2 cellular contexts compared by ENCODE assay signal in genomic region chr19:41226053-41226873, GRCh38.
TF ChIP-seq lines count a peak whose summit lies in the region.

No MANE protein-coding gene starts in this region.

TF ChIP-seq in HCT116, 20 proteins besides CTCF, POLR2A, EP300 and RAD21 (continued from another document):
- TF ChIP-seq, protein P1, sequence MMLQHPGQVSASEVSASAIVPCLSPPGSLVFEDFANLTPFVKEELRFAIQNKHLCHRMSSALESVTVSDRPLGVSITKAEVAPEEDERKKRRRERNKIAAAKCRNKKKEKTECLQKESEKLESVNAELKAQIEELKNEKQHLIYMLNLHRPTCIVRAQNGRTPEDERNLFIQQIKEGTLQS (IDR thresholded peaks at IDR 0.05) = no peak
- TF ChIP-seq, protein P2, sequence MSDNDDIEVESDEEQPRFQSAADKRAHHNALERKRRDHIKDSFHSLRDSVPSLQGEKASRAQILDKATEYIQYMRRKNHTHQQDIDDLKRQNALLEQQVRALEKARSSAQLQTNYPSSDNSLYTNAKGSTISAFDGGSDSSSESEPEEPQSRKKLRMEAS (IDR thresholded peaks at IDR 0.05) = peak; percentile 73; the same call in 1 of the 2 replicates
- TF ChIP-seq JUND (IDR thresholded peaks at IDR 0.05) = no peak; the same call in 1 of the 2 replicates
- no peak; the same call in 1 of the 2 replicates for TF ChIP-seq SP1 (IDR thresholded peaks at IDR 0.05; ENCODE audit: low read depth)
- no peak for TF ChIP-seq SRF (IDR thresholded peaks at IDR 0.05; ENCODE audit: low read depth)
- no peak for TF ChIP-seq EZH2phosphoT487 (IDR thresholded peaks at IDR 0.05; ENCODE audit: borderline replicate concordance)
- peak; percentile 67 for TF ChIP-seq TCF7L2 (IDR thresholded peaks at IDR 0.05; ENCODE audit: borderline replicate concordance, extremely low read depth, insufficient read depth, insufficient read length)
- peak; percentile 45 for TF ChIP-seq POLR2AphosphoS5 (IDR thresholded peaks at IDR 0.05; ENCODE audit: low read depth, low read length)
- no peak for TF ChIP-seq ZNF274 (IDR thresholded peaks at IDR 0.05; ENCODE audit: low read depth, low read length)
- no peak for TF ChIP-seq YY1 (IDR thresholded peaks at IDR 0.05; ENCODE audit: extremely low read depth, insufficient replicate concordance, low read depth, low read length)
- TF ChIP-seq ZFX (IDR thresholded peaks at IDR 0.05) = peak; percentile 24; the same call in 1 of the 2 replicates
- TF ChIP-seq SIN3A (IDR thresholded peaks at IDR 0.05; ENCODE audit: low read depth) = no peak
- TF ChIP-seq, protein P3, sequence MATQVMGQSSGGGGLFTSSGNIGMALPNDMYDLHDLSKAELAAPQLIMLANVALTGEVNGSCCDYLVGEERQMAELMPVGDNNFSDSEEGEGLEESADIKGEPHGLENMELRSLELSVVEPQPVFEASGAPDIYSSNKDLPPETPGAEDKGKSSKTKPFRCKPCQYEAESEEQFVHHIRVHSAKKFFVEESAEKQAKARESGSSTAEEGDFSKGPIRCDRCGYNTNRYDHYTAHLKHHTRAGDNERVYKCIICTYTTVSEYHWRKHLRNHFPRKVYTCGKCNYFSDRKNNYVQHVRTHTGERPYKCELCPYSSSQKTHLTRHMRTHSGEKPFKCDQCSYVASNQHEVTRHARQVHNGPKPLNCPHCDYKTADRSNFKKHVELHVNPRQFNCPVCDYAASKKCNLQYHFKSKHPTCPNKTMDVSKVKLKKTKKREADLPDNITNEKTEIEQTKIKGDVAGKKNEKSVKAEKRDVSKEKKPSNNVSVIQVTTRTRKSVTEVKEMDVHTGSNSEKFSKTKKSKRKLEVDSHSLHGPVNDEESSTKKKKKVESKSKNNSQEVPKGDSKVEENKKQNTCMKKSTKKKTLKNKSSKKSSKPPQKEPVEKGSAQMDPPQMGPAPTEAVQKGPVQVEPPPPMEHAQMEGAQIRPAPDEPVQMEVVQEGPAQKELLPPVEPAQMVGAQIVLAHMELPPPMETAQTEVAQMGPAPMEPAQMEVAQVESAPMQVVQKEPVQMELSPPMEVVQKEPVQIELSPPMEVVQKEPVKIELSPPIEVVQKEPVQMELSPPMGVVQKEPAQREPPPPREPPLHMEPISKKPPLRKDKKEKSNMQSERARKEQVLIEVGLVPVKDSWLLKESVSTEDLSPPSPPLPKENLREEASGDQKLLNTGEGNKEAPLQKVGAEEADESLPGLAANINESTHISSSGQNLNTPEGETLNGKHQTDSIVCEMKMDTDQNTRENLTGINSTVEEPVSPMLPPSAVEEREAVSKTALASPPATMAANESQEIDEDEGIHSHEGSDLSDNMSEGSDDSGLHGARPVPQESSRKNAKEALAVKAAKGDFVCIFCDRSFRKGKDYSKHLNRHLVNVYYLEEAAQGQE (IDR thresholded peaks at IDR 0.05; ENCODE audit: low read depth) = no peak

TF ChIP-seq in WTC11, 78 proteins besides CTCF, POLR2A, EP300 and RAD21 (continued from another document and continues in another):
- TF ChIP-seq, protein P4, sequence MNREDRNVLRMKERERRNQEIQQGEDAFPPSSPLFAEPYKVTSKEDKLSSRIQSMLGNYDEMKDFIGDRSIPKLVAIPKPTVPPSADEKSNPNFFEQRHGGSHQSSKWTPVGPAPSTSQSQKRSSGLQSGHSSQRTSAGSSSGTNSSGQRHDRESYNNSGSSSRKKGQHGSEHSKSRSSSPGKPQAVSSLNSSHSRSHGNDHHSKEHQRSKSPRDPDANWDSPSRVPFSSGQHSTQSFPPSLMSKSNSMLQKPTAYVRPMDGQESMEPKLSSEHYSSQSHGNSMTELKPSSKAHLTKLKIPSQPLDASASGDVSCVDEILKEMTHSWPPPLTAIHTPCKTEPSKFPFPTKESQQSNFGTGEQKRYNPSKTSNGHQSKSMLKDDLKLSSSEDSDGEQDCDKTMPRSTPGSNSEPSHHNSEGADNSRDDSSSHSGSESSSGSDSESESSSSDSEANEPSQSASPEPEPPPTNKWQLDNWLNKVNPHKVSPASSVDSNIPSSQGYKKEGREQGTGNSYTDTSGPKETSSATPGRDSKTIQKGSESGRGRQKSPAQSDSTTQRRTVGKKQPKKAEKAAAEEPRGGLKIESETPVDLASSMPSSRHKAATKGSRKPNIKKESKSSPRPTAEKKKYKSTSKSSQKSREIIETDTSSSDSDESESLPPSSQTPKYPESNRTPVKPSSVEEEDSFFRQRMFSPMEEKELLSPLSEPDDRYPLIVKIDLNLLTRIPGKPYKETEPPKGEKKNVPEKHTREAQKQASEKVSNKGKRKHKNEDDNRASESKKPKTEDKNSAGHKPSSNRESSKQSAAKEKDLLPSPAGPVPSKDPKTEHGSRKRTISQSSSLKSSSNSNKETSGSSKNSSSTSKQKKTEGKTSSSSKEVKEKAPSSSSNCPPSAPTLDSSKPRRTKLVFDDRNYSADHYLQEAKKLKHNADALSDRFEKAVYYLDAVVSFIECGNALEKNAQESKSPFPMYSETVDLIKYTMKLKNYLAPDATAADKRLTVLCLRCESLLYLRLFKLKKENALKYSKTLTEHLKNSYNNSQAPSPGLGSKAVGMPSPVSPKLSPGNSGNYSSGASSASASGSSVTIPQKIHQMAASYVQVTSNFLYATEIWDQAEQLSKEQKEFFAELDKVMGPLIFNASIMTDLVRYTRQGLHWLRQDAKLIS (CRISPR knock-in tag; IDR thresholded peaks at IDR 0.05; ENCODE audit: borderline replicate concordance) = no peak
- peak; percentile 35; the same call in 1 of the 2 replicates for TF ChIP-seq FOXK1 (CRISPR knock-in tag; IDR thresholded peaks at IDR 0.05)
- 0 out of 2 replicates have a peak, but pooled peaks have one; percentile 39 for TF ChIP-seq ETV6 (CRISPR knock-in tag; IDR thresholded peaks at IDR 0.05)
- peak; percentile 59 for TF ChIP-seq USF2 (CRISPR knock-in tag; IDR thresholded peaks at IDR 0.05)
- TF ChIP-seq ZNF416 (CRISPR knock-in tag; IDR thresholded peaks at IDR 0.05) = no peak
- TF ChIP-seq MYBL2 (CRISPR knock-in tag; IDR thresholded peaks at IDR 0.05) = no peak
- TF ChIP-seq TCF7 (CRISPR knock-in tag; IDR thresholded peaks at IDR 0.05; ENCODE audit: low read depth) = no peak
- TF ChIP-seq, protein P5, sequence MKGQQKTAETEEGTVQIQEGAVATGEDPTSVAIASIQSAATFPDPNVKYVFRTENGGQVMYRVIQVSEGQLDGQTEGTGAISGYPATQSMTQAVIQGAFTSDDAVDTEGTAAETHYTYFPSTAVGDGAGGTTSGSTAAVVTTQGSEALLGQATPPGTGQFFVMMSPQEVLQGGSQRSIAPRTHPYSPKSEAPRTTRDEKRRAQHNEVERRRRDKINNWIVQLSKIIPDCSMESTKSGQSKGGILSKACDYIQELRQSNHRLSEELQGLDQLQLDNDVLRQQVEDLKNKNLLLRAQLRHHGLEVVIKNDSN (CRISPR knock-in tag; IDR thresholded peaks at IDR 0.05) = peak; percentile 75; the same call in 1 of the 2 replicates
- no peak for TF ChIP-seq STAT6 (CRISPR knock-in tag; conservative IDR thresholded peaks at IDR 0.05; ENCODE audit: low read depth)
- TF ChIP-seq NFE2L1 (CRISPR knock-in tag; IDR thresholded peaks at IDR 0.05) = 0 out of 2 replicates have a peak, but pooled peaks have one; percentile 9
- TF ChIP-seq, protein P6, sequence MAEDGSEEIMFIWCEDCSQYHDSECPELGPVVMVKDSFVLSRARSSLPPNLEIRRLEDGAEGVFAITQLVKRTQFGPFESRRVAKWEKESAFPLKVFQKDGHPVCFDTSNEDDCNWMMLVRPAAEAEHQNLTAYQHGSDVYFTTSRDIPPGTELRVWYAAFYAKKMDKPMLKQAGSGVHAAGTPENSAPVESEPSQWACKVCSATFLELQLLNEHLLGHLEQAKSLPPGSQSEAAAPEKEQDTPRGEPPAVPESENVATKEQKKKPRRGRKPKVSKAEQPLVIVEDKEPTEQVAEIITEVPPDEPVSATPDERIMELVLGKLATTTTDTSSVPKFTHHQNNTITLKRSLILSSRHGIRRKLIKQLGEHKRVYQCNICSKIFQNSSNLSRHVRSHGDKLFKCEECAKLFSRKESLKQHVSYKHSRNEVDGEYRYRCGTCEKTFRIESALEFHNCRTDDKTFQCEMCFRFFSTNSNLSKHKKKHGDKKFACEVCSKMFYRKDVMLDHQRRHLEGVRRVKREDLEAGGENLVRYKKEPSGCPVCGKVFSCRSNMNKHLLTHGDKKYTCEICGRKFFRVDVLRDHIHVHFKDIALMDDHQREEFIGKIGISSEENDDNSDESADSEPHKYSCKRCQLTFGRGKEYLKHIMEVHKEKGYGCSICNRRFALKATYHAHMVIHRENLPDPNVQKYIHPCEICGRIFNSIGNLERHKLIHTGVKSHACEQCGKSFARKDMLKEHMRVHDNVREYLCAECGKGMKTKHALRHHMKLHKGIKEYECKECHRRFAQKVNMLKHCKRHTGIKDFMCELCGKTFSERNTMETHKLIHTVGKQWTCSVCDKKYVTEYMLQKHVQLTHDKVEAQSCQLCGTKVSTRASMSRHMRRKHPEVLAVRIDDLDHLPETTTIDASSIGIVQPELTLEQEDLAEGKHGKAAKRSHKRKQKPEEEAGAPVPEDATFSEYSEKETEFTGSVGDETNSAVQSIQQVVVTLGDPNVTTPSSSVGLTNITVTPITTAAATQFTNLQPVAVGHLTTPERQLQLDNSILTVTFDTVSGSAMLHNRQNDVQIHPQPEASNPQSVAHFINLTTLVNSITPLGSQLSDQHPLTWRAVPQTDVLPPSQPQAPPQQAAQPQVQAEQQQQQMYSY (CRISPR knock-in tag; IDR thresholded peaks at IDR 0.05) = peak; percentile 79
- TF ChIP-seq E2F4 (CRISPR knock-in tag; IDR thresholded peaks at IDR 0.05; ENCODE audit: borderline replicate concordance, low read depth) = no peak
- no peak for TF ChIP-seq ZBTB21 (CRISPR knock-in tag; IDR thresholded peaks at IDR 0.05; ENCODE audit: borderline replicate concordance)
- TF ChIP-seq TEAD1 (CRISPR knock-in tag; IDR thresholded peaks at IDR 0.05) = peak; percentile 44; the same call in 1 of the 2 replicates
- no peak for TF ChIP-seq ZNF232 (CRISPR knock-in tag; IDR thresholded peaks at IDR 0.05)
- 0 out of 2 replicates have a peak, but pooled peaks have one; percentile 20 for TF ChIP-seq FOXP1 (CRISPR knock-in tag; IDR thresholded peaks at IDR 0.05; ENCODE audit: borderline replicate concordance)
- no peak for TF ChIP-seq ZNF138 (CRISPR knock-in tag; conservative IDR thresholded peaks at IDR 0.05)
- TF ChIP-seq JUN (CRISPR knock-in tag; IDR thresholded peaks at IDR 0.05) = peak; percentile 42; the same call in 1 of the 2 replicates
- TF ChIP-seq, protein P7, sequence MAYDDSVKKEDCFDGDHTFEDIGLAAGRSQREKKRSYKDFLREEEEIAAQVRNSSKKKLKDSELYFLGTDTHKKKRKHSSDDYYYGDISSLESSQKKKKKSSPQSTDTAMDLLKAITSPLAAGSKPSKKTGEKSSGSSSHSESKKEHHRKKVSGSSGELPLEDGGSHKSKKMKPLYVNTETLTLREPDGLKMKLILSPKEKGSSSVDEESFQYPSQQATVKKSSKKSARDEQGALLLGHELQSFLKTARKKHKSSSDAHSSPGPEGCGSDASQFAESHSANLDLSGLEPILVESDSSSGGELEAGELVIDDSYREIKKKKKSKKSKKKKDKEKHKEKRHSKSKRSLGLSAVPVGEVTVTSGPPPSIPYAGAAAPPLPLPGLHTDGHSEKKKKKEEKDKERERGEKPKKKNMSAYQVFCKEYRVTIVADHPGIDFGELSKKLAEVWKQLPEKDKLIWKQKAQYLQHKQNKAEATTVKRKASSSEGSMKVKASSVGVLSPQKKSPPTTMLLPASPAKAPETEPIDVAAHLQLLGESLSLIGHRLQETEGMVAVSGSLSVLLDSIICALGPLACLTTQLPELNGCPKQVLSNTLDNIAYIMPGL (CRISPR knock-in tag; IDR thresholded peaks at IDR 0.05) = no peak
- 0 out of 2 replicates have a peak, but pooled peaks have one; percentile 22 for TF ChIP-seq TEAD4 (CRISPR knock-in tag; IDR thresholded peaks at IDR 0.05)
- TF ChIP-seq, protein P2 (CRISPR knock-in tag; IDR thresholded peaks at IDR 0.05) = peak; percentile 76; the same call in 1 of the 2 replicates
- 0 out of 2 replicates have a peak, but pooled peaks have one; percentile 39 for TF ChIP-seq SP1 (CRISPR knock-in tag; conservative IDR thresholded peaks at IDR 0.05)
- TF ChIP-seq, protein P8, sequence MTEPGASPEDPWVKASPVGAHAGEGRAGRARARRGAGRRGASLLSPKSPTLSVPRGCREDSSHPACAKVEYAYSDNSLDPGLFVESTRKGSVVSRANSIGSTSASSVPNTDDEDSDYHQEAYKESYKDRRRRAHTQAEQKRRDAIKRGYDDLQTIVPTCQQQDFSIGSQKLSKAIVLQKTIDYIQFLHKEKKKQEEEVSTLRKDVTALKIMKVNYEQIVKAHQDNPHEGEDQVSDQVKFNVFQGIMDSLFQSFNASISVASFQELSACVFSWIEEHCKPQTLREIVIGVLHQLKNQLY (CRISPR knock-in tag; IDR thresholded peaks at IDR 0.05) = no peak
- no peak for TF ChIP-seq ZNF121 (CRISPR knock-in tag; IDR thresholded peaks at IDR 0.05)
